26 cellular contexts compared by ENCODE assay signal in the genomic region with DNA sequence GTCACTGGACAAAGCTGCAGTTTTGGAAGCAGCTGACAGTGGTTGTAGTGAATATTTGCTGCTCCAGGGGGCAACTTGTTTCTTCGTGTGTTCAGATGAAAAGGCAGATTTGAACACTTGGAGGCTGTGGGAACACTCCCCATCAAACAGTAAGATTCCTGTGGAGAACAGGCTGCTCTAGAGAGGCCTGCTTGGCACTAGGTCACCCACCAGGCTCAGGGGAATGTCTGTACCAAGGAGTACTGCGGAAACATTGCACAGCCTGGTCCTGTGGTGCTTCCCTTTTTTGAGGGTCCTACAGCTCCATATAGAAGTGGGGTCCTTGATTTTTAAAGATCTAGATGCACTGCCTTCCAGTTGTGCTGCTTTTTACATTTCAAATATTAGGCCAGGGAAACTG.
"Had no signal": no experiment of that assay in that cellular context is flagged by ENCODE, and none has a peak within 500 bp of the region (broad histone marks: within the 10 kb centered on the region; RNA-seq: fewer than 3 reads in every experiment).

No MANE protein-coding gene starts in this region.

- H3K4me1 Mint-ChIP-seq: activated B cell treated with CpG ODN at 0.5 μM for 24 hours; activated CD4-positive, alpha-beta T cell treated with anti-CD3 and anti-CD28 coated beads for 36 hours; activated T-helper 17 cell treated with anti-CD3 and anti-CD28 coated beads, Interleukin-2, amount 50 U/mL, for 72 hours; central memory CD8-positive, alpha-beta T cell; stimulated activated naive B cell treated with anti-CD40 and anti-IgM and Interleukin-4, amounts not matched to agents 10 μg/mL and 1 μg/mL and 100 μg/mL, for 72 hours had no signal

- H3K27ac Mint-ChIP-seq: activated B cell treated with CpG ODN at 0.5 μM for 24 hours; activated CD4-positive, alpha-beta T cell treated with anti-CD3 and anti-CD28 coated beads for 36 hours; activated naive CD4-positive, alpha-beta T cell treated with anti-CD3 and anti-CD28 coated beads, Interleukin-2, amount 50 U/mL, for 72 hours; activated T-cell treated with anti-CD3 and anti-CD28 coated beads, Interleukin-2, amount 50 U/mL, for 24 hours; activated T-helper 17 cell treated with anti-CD3 and anti-CD28 coated beads, Interleukin-2, amount 50 U/mL, for 72 hours; endodermal cell; natural killer cell treated with Interleukin-12 subunit alpha and Interleukin-12 subunit beta and Interleukin-15 and Interleukin-18, amount 100 ng/mL, for 72 hours; stimulated activated naive B cell treated with anti-CD40 and anti-IgM and Interleukin-4, amounts not matched to agents 10 μg/mL and 1 μg/mL and 100 μg/mL, for 72 hours; type B pancreatic cell had no signal

- ATAC-seq: activated CD4-positive, alpha-beta T cell treated with anti-CD3 and anti-CD28 coated beads for 36 hours; activated naive CD4-positive, alpha-beta T cell treated with anti-CD3 and anti-CD28 coated beads, Interleukin-2, amount 50 U/mL, for 72 hours; activated T-helper 17 cell treated with anti-CD3 and anti-CD28 coated beads, Interleukin-2, amount 50 U/mL, for 72 hours; heart right ventricle; left lobe of liver; natural killer cell treated with Interleukin-12 subunit alpha and Interleukin-12 subunit beta and Interleukin-15 and Interleukin-18, amount 100 ng/mL, for 72 hours; stimulated activated naive B cell treated with anti-CD40 and anti-IgM and Interleukin-4, amounts not matched to agents 10 μg/mL and 1 μg/mL and 100 μg/mL, for 72 hours had no signal

- H3K36me3 Mint-ChIP-seq: activated naive CD4-positive, alpha-beta T cell treated with anti-CD3 and anti-CD28 coated beads, Interleukin-2, amount 50 U/mL, for 72 hours; natural killer cell treated with Interleukin-12 subunit alpha and Interleukin-12 subunit beta and Interleukin-15 and Interleukin-18, amount 100 ng/mL, for 72 hours; stimulated activated naive B cell treated with anti-CD40 and anti-IgM and Interleukin-4, amounts not matched to agents 10 μg/mL and 1 μg/mL and 100 μg/mL, for 72 hours; type B pancreatic cell had no signal

- H3K4me3 ChIP-seq: colonic mucosa, heart right ventricle, sigmoid colon had no signal

- H3K27ac ChIP-seq: colonic mucosa had no signal

- H3K4me1 ChIP-seq: colonic mucosa had no signal

- H3K9me3 Mint-ChIP-seq: activated B cell treated with CpG ODN at 0.5 μM for 24 hours; activated naive CD4-positive, alpha-beta T cell treated with anti-CD3 and anti-CD28 coated beads, Interleukin-2, amount 50 U/mL, for 72 hours; activated T-cell treated with anti-CD3 and anti-CD28 coated beads, Interleukin-2, amount 50 U/mL, for 24 hours; activated T-helper 17 cell treated with anti-CD3 and anti-CD28 coated beads, Interleukin-2, amount 50 U/mL, for 72 hours; central memory CD8-positive, alpha-beta T cell; endodermal cell; natural killer cell treated with Interleukin-12 subunit alpha and Interleukin-12 subunit beta and Interleukin-15 and Interleukin-18, amount 100 ng/mL, for 72 hours; stimulated activated naive B cell treated with anti-CD40 and anti-IgM and Interleukin-4, amounts not matched to agents 10 μg/mL and 1 μg/mL and 100 μg/mL, for 72 hours; type B pancreatic cell had no signal

- H3K9me3 ChIP-seq: colonic mucosa, heart right ventricle, sigmoid colon had no signal

- H3K27me3 ChIP-seq: colonic mucosa, sigmoid colon had no signal

- H3K4me3 Mint-ChIP-seq: activated B cell treated with CpG ODN at 0.5 μM for 24 hours; activated CD4-positive, alpha-beta T cell treated with anti-CD3 and anti-CD28 coated beads for 36 hours; activated T-cell treated with anti-CD3 and anti-CD28 coated beads, Interleukin-2, amount 50 U/mL, for 24 hours; activated T-helper 17 cell treated with anti-CD3 and anti-CD28 coated beads, Interleukin-2, amount 50 U/mL, for 72 hours; central memory CD8-positive, alpha-beta T cell; endodermal cell; natural killer cell treated with Interleukin-12 subunit alpha and Interleukin-12 subunit beta and Interleukin-15 and Interleukin-18, amount 100 ng/mL, for 72 hours; stimulated activated naive B cell treated with anti-CD40 and anti-IgM and Interleukin-4, amounts not matched to agents 10 μg/mL and 1 μg/mL and 100 μg/mL, for 72 hours; type B pancreatic cell had no signal

- DNase-seq: activated B cell treated with CpG ODN at 0.5 μM for 24 hours; activated CD4-positive, alpha-beta T cell treated with anti-CD3 and anti-CD28 coated beads for 36 hours; activated CD4-positive, alpha-beta T cell treated with anti-CD3 and anti-CD28 coated beads, Interleukin-2, amount 50 U/mL, for 4 hours; activated CD8-positive, alpha-beta memory T cell treated with anti-CD3 and anti-CD28 coated beads for 24 hours; activated CD8-positive, alpha-beta memory T cell treated with anti-CD3 and anti-CD28 coated beads, Interleukin-2, amount 50 U/mL, for 4 hours; activated T-cell treated with anti-CD3 and anti-CD28 coated beads, Interleukin-2, amount 50 U/mL, for 24 hours; aorta; colonic mucosa; endodermal cell; heart right ventricle; kidney; mammary epithelial cell; nucleus accumbens; posterior cingulate gyrus; sigmoid colon; stimulated activated CD4-positive, alpha-beta T cell treated with anti-CD3 and anti-CD28 coated beads, Interleukin-2, amount 100 ng/mL, for 48 hours; stimulated activated CD8-positive, alpha-beta memory T cell treated with anti-CD3 and anti-CD28 coated beads, Interleukin-4, amount 100 ng/mL, for 48 hours; stimulated activated naive B cell treated with anti-CD40 and anti-IgM and Interleukin-4, amounts not matched to agents 10 μg/mL and 1 μg/mL and 100 μg/mL, for 72 hours; T-helper 1 cell; T-helper 9 cell had no signal

- H3K36me3 ChIP-seq: colonic mucosa, heart right ventricle, sigmoid colon had no signal
